Comparison of ENCODE assay signal across 8 cellular contexts in the genomic region with DNA sequence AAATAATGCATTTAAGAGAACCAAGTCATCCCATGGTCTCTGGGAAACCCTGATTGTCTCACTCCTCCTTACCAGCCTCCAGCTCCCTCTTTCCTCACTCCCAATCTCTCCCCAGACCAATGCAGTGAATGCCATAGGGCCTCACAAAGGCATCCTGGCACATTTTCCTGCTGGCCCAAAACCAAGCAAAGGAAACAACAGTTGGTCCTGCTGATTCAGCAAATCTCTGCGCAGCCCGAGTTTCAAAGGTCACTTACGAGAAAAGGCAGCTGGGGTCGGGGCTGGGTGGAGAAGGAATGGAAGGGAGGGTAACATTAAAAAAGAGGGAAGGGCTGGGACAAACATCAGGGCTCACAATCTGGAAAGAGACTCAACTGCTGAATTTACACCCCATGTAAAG. TPM values are rescaled to one million over a fixed set of nuclear protein-coding genes. Genes with fewer than 3 reads are reported as not detected.
"Had no signal": no experiment of that assay in that cellular context is flagged by ENCODE, and none has a peak within 500 bp of the region (broad histone marks: within the 10 kb centered on the region; RNA-seq: fewer than 3 reads in every experiment).

No MANE protein-coding gene starts in this region.

RNA-seq across cellular contexts. Expression of a gene that starts 5.5 kb away (rescaled TPM):
- total RNA-seq: LHCN-M2, MCF 10A, NCI-H460, OCI-LY7, PC-9, RPMI7951, SJCRH30, SK-MEL-5 had no signal
